In genomic region chr17:68457539-68458259, GRCh38 we compare ENCODE assay signal across 8 cellular contexts. TPM values are rescaled to one million over a fixed set of nuclear protein-coding genes. Genes with fewer than 3 reads are reported as not detected.
A peak's percentile ranks its signal among the peaks of the same experiment; 100 is the strongest.
DNase-seq lines count a peak whose midpoint lies in the region; ATAC-seq and TF ChIP-seq lines count a peak whose summit lies in the region.

No MANE protein-coding gene starts in this region.

- no peak for TF ChIP-seq CTCF in lung (IDR thresholded peaks at IDR 0.05; ENCODE audit: control extremely low read depth, extremely low read depth)

- H3K4me1 ChIP-seq in CD4-positive, CD25-positive, alpha-beta regulatory T cell (ENCODE audit: control insufficient read depth, insufficient read depth, low read length, poor library complexity, severe bottlenecking) = peaks cover 57% of the 10 kb centered on the region
- H3K4me1 ChIP-seq in lung (ENCODE audit: control insufficient read depth in 2 of 2, insufficient read depth in 2 of 2, low read length in 2 of 2) = peaks cover 3 to 8% of the 10 kb centered on the region in 2 donors

- no peaks in the 10 kb centered on the region for H3K9me3 Mint-ChIP-seq in CD4-positive, CD25-positive, alpha-beta regulatory T cell
- H3K9me3 Mint-ChIP-seq in activated CD8-positive, alpha-beta T cell treated with anti-CD3 and anti-CD28 coated beads, Interleukin-2, amount 10 ng/mL, durations not matched to agents 7 days and 5 days (ENCODE audit: insufficient read depth) = no peaks in the 10 kb centered on the region

- POLR2A ChIA-PET in activated CD8-positive, alpha-beta T cell treated with anti-CD3 and anti-CD28 coated beads, Interleukin-2, amount 10 ng/mL, durations not matched to agents 7 days and 5 days (lab: Charles Lee) = interaction anchor here (0.8 to 2.5 kb wide), 13 partner anchors 13 to 422 kb away, joined by 3 to 23 read pairs (median 6); partner anchors contain the start of genes AMZ2, ARSG, KPNA2 and PRKAR1A

- H3K4me3 ChIP-seq in CD4-positive, CD25-positive, alpha-beta regulatory T cell (ENCODE audit: low read depth, low read length) = peak overlapping the region; percentile 78
- peak overlapping the region; percentile 26 for H3K4me3 ChIP-seq in lung

- H3K36me3 ChIP-seq in CD4-positive, CD25-positive, alpha-beta regulatory T cell (ENCODE audit: control insufficient read depth, insufficient read depth, low read length) = no peaks in the 10 kb centered on the region
- peaks cover 0 to 2% of the 10 kb centered on the region in 2 donors for H3K36me3 ChIP-seq in lung (ENCODE audit: control insufficient read depth in 2 of 2, insufficient read depth in 2 of 2, low read length in 2 of 2)

- peaks cover 4% of the 10 kb centered on the region for H3K36me3 Mint-ChIP-seq in CD4-positive, CD25-positive, alpha-beta regulatory T cell
- H3K36me3 Mint-ChIP-seq in activated CD8-positive, alpha-beta T cell treated with anti-CD3 and anti-CD28 coated beads, Interleukin-2, amount 10 ng/mL, durations not matched to agents 7 days and 5 days (ENCODE audit: low read depth) = peaks cover 20% of the 10 kb centered on the region

- peaks cover 25 to 56% (median 43%) of the 10 kb centered on the region in 4 donors for H3K4me1 Mint-ChIP-seq in CD4-positive, CD25-positive, alpha-beta regulatory T cell
- H3K4me1 Mint-ChIP-seq in activated CD8-positive, alpha-beta T cell treated with anti-CD3 and anti-CD28 coated beads, Interleukin-2, amount 10 ng/mL, durations not matched to agents 7 days and 5 days (ENCODE audit: low read depth) = peaks cover 82% of the 10 kb centered on the region

- no peaks in the 10 kb centered on the region for H3K9me3 ChIP-seq in CD4-positive, CD25-positive, alpha-beta regulatory T cell (ENCODE audit: control insufficient read depth in 2 of 2, low read length in 2 of 2)
- H3K9me3 ChIP-seq in lung (ENCODE audit: control insufficient read depth in 2 of 2, insufficient read depth in 1 of 2, low read length in 1 of 2) = no peaks in the 10 kb centered on the region

- 1% methylated on average over 37 to 54 of the region's 54 CpGs for WGBS in lung, 2 donors

- CTCF ChIA-PET in activated CD8-positive, alpha-beta T cell treated with anti-CD3 and anti-CD28 coated beads, Interleukin-2, amount 10 ng/mL, durations not matched to agents 7 days and 5 days (lab: Charles Lee) = interaction anchor here (0.9 to 13.4 kb wide), 15 partner anchors 9 to 400 kb away, joined by 3 to 270 read pairs (median 8); partner anchors contain the start of genes ARSG and SLC16A6

- H3K4me3 Mint-ChIP-seq in CD4-positive, CD25-positive, alpha-beta regulatory T cell = peak overlapping the region; percentile 70 to 95 (median 89)
- H3K4me3 Mint-ChIP-seq in activated CD8-positive, alpha-beta T cell treated with anti-CD3 and anti-CD28 coated beads, Interleukin-2, amount 10 ng/mL, durations not matched to agents 7 days and 5 days = peak overlapping the region; percentile 77

- peak overlapping the region; percentile 67 to 92 (median 91) for H3K27ac Mint-ChIP-seq in CD4-positive, CD25-positive, alpha-beta regulatory T cell
- peak overlapping the region; percentile 88 for H3K27ac Mint-ChIP-seq in activated CD8-positive, alpha-beta T cell treated with anti-CD3 and anti-CD28 coated beads, Interleukin-2, amount 10 ng/mL, durations not matched to agents 7 days and 5 days

- no peaks in the 10 kb centered on the region for H3K27me3 ChIP-seq in CD4-positive, CD25-positive, alpha-beta regulatory T cell (ENCODE audit: control insufficient read depth, insufficient read depth, low read length)
- H3K27me3 ChIP-seq in lung (ENCODE audit: control insufficient read depth, insufficient read depth) = no peaks in the 10 kb centered on the region

- H3K27ac ChIP-seq in CD4-positive, CD25-positive, alpha-beta regulatory T cell (ENCODE audit: insufficient read depth, low read length, poor library complexity, severe bottlenecking) = peak overlapping the region; percentile 82
- peak overlapping the region; percentile 66 to 86 for H3K27ac ChIP-seq in lung (ENCODE audit: low read depth in 1 of 2, low read length in 1 of 2)

- ATAC-seq in CD4-positive, CD25-positive, alpha-beta regulatory T cell (ENCODE audit: low read depth in 2 of 2) = peak; percentile 97 to 98
- peak; percentile 73 for ATAC-seq in GM19438 (IDR thresholded peaks at IDR 0.05; ENCODE audit: low read depth, unreplicated experiment)
- ATAC-seq in HG03571 (IDR thresholded peaks at IDR 0.05; ENCODE audit: unreplicated experiment) = peak; percentile 79
- peak; percentile 95 for ATAC-seq in activated CD8-positive, alpha-beta T cell treated with anti-CD3 and anti-CD28 coated beads, Interleukin-2, amount 10 ng/mL, durations not matched to agents 7 days and 5 days
- peak; percentile 91 for ATAC-seq in lung (ENCODE audit: insufficient read depth, low FRiP score)

- no peaks in the 10 kb centered on the region for H3K27me3 Mint-ChIP-seq in CD4-positive, CD25-positive, alpha-beta regulatory T cell
- H3K27me3 Mint-ChIP-seq in activated CD8-positive, alpha-beta T cell treated with anti-CD3 and anti-CD28 coated beads, Interleukin-2, amount 10 ng/mL, durations not matched to agents 7 days and 5 days (ENCODE audit: low read depth) = no peaks in the 10 kb centered on the region

- peak; percentile 98 for DNase-seq in CD4-positive, CD25-positive, alpha-beta regulatory T cell
- DNase-seq in NCI-H82 (lab: John Stamatoyannopoulos, UW) (peak; percentile 99), lung (ENCODE audit: low spot score) (peak; percentile 99)
- peak; percentile 98 for DNase-seq in activated CD8-positive, alpha-beta T cell treated with anti-CD3 and anti-CD28 coated beads, Interleukin-2, amount 10 ng/mL, durations not matched to agents 7 days and 5 days
- peak; percentile 98 for DNase-seq in effector CD4-positive, alpha-beta T cell
- peak; percentile 96 to 97 (median 96) for DNase-seq in stimulated activated CD4-positive, alpha-beta T cell treated with anti-CD3 and anti-CD28 coated beads, TNF-alpha, amount 100 ng/mL, for 24 hours (ENCODE audit: low read depth in 3 of 3)

RNA-seq across cellular contexts. Expression of gene WIPI1, which starts 0.4 kb away (rescaled TPM):
- 5.1 TPM for total RNA-seq in CD4-positive, CD25-positive, alpha-beta regulatory T cell
- 1 to 10 TPM; 2.5 to 5.9 (median 5.2) TPM for polyA plus RNA-seq in CD4-positive, CD25-positive, alpha-beta regulatory T cell
- 10 to 100 TPM; 40.8 to 41.4 TPM for total RNA-seq in activated CD8-positive, alpha-beta T cell treated with anti-CD3 and anti-CD28 coated beads, Interleukin-2, amount 10 ng/mL, durations not matched to agents 7 days and 5 days
- total RNA-seq in lung = 10 to 100 TPM; 31.7 to 58.5 TPM
- polyA plus RNA-seq in lung = 10 to 100 TPM; 30.4 to 51.9 TPM

RNA-seq across cellular contexts. Expression of gene PRKAR1A, which starts 54.5 kb away (rescaled TPM):
- 135 TPM for total RNA-seq in CD4-positive, CD25-positive, alpha-beta regulatory T cell
- polyA plus RNA-seq in CD4-positive, CD25-positive, alpha-beta regulatory T cell = 100 to 1,000 TPM; 169 to 220 (median 194) TPM
- total RNA-seq in activated CD8-positive, alpha-beta T cell treated with anti-CD3 and anti-CD28 coated beads, Interleukin-2, amount 10 ng/mL, durations not matched to agents 7 days and 5 days = 100 to 1,000 TPM; 210 to 221 TPM
- total RNA-seq in lung = 100 to 1,000 TPM; 377 to 422 TPM
- 100 to 1,000 TPM in 1 of 2 donors, 10 to 100 TPM in 1; 74.0 to 152 TPM for polyA plus RNA-seq in lung

Comparison
In these comparisons a context has a peak if more than half of its experiments do, and no peak if none do; other contexts are left out.
1. Peak in every context shown above with its lines: DNase-seq, ATAC-seq, H3K4me3 ChIP-seq and H3K27ac ChIP-seq.